17 cellular contexts compared by ENCODE assay signal in genomic region chr11:12356944-12357655, GRCh38. TPM values are rescaled to one million over a fixed set of nuclear protein-coding genes. Genes with fewer than 3 reads are reported as not detected.
DNase-seq lines count a peak whose midpoint lies in the region; ATAC-seq and TF ChIP-seq lines count a peak whose summit lies in the region.
"Had no signal": no experiment of that assay in that cellular context is flagged by ENCODE, and none has a peak within 500 bp of the region (broad histone marks: within the 10 kb centered on the region; RNA-seq: fewer than 3 reads in every experiment).

No MANE protein-coding gene starts in this region.

- H3K27me3 ChIP-seq in right cardiac atrium (ENCODE audit: control insufficient read depth, insufficient read depth) (no peaks in the 10 kb centered on the region), esophagus squamous epithelium (no peaks in the 10 kb centered on the region)

- peaks cover 49% of the 10 kb centered on the region for H3K4me1 Mint-ChIP-seq in activated naive CD4-positive, alpha-beta T cell treated with anti-CD3 and anti-CD28 coated beads, Interleukin-2, amount 50 U/mL, for 24 hours
- peaks cover 54% of the 10 kb centered on the region for H3K4me1 Mint-ChIP-seq in activated naive CD4-positive, alpha-beta T cell treated with anti-CD3 and anti-CD28 coated beads for 36 hours (ENCODE audit: low read depth)
- H3K4me1 Mint-ChIP-seq in central memory CD8-positive, alpha-beta T cell = peaks cover 21% of the 10 kb centered on the region
- H3K4me1 Mint-ChIP-seq: stimulated activated memory B cell treated with anti-CD40 and anti-IgM and Interleukin-4, amounts not matched to agents 10 μg/mL and 1 μg/mL and 100 μg/mL, for 72 hours had no signal

- H3K27me3 Mint-ChIP-seq in activated naive CD4-positive, alpha-beta T cell treated with anti-CD3 and anti-CD28 coated beads, Interleukin-2, amount 50 U/mL, for 24 hours = no peaks in the 10 kb centered on the region
- no peaks in the 10 kb centered on the region for H3K27me3 Mint-ChIP-seq in activated naive CD4-positive, alpha-beta T cell treated with anti-CD3 and anti-CD28 coated beads for 36 hours (ENCODE audit: low read depth)
- no peaks in the 10 kb centered on the region for H3K27me3 Mint-ChIP-seq in central memory CD8-positive, alpha-beta T cell
- H3K27me3 Mint-ChIP-seq: activated CD4-positive, alpha-beta T cell treated with anti-CD3 and anti-CD28 coated beads for 36 hours had no signal

- CTCF ChIA-PET in activated naive CD4-positive, alpha-beta T cell treated with anti-CD3 and anti-CD28 coated beads for 36 hours (lab: Charles Lee) = no interaction called here

- H3K4me3 Mint-ChIP-seq in activated naive CD4-positive, alpha-beta T cell treated with anti-CD3 and anti-CD28 coated beads, Interleukin-2, amount 50 U/mL, for 24 hours = no peak overlapping the region
- H3K4me3 Mint-ChIP-seq in activated naive CD4-positive, alpha-beta T cell treated with anti-CD3 and anti-CD28 coated beads for 36 hours = no peak overlapping the region
- H3K4me3 Mint-ChIP-seq in central memory CD8-positive, alpha-beta T cell = peak overlapping the region; percentile 26
- H3K4me3 Mint-ChIP-seq: activated CD4-positive, alpha-beta T cell treated with anti-CD3 and anti-CD28 coated beads for 36 hours; H9; stimulated activated memory B cell treated with anti-CD40 and anti-IgM and Interleukin-4, amounts not matched to agents 10 μg/mL and 1 μg/mL and 100 μg/mL, for 72 hours had no signal

- peak; percentile 46 for ATAC-seq in central memory CD8-positive, alpha-beta T cell (replicated peaks; ENCODE audit: extremely low read depth, poor library complexity, severe bottlenecking)
- ATAC-seq in right cardiac atrium = no peak
- no peak for ATAC-seq in GM21360 (IDR thresholded peaks at IDR 0.05; ENCODE audit: unreplicated experiment)
- ATAC-seq: activated CD4-positive, alpha-beta T cell treated with anti-CD3 and anti-CD28 coated beads for 36 hours had no signal

- no peak for DNase-seq in activated naive CD4-positive, alpha-beta T cell treated with anti-CD3 and anti-CD28 coated beads for 36 hours
- peak; percentile 70 for DNase-seq in NCI-H146 (lab: John Stamatoyannopoulos, UW)
- no peak for DNase-seq in central memory CD8-positive, alpha-beta T cell (ENCODE audit: low spot score in 2 of 2)
- DNase-seq in right cardiac atrium = no peak
- no peak for DNase-seq in esophagus squamous epithelium (lab: John Stamatoyannopoulos, UW)
- DNase-seq: activated CD4-positive, alpha-beta T cell treated with anti-CD3 and anti-CD28 coated beads for 36 hours; activated naive CD4-positive, alpha-beta T cell treated with Interleukin-2 at 50 U/mL for 16 hours; activated T-cell treated with anti-CD3 and anti-CD28 coated beads for 4 hours; glutamatergic neuron; H9; NCI-H2081 treated with DMSO at 0.1 percent for 48 hours; NCI-H510A had no signal

- H3K4me1 ChIP-seq in right cardiac atrium (ENCODE audit: control insufficient read depth, insufficient read depth, low read length) = no peaks in the 10 kb centered on the region
- H3K4me1 ChIP-seq in esophagus squamous epithelium = no peaks in the 10 kb centered on the region

- H3K36me3 ChIP-seq in esophagus squamous epithelium = no peaks in the 10 kb centered on the region

- no peak for TF ChIP-seq CTCF in esophagus squamous epithelium (IDR thresholded peaks at IDR 0.05)

- no peaks in the 10 kb centered on the region for H3K9me3 ChIP-seq in right cardiac atrium (ENCODE audit: control insufficient read depth, low read length)
- no peaks in the 10 kb centered on the region for H3K9me3 ChIP-seq in esophagus squamous epithelium
- H3K9me3 ChIP-seq: thoracic aorta had no signal

- no peak for TF ChIP-seq POLR2A in esophagus squamous epithelium (IDR thresholded peaks at IDR 0.05)

- H3K27ac ChIP-seq in right cardiac atrium (ENCODE audit: low read length) (no peak overlapping the region), esophagus squamous epithelium (no peak overlapping the region)
- H3K27ac ChIP-seq: KMS-11, thoracic aorta had no signal

- H3K27ac Mint-ChIP-seq in activated naive CD4-positive, alpha-beta T cell treated with anti-CD3 and anti-CD28 coated beads, Interleukin-2, amount 50 U/mL, for 24 hours = peak overlapping the region; percentile 59
- no peak overlapping the region for H3K27ac Mint-ChIP-seq in activated naive CD4-positive, alpha-beta T cell treated with anti-CD3 and anti-CD28 coated beads for 36 hours
- peak overlapping the region; percentile 46 for H3K27ac Mint-ChIP-seq in central memory CD8-positive, alpha-beta T cell (ENCODE audit: low read depth)
- H3K27ac Mint-ChIP-seq: activated CD4-positive, alpha-beta T cell treated with anti-CD3 and anti-CD28 coated beads for 36 hours; stimulated activated memory B cell treated with anti-CD40 and anti-IgM and Interleukin-4, amounts not matched to agents 10 μg/mL and 1 μg/mL and 100 μg/mL, for 72 hours had no signal

- intact Hi-C loops in activated naive CD4-positive, alpha-beta T cell treated with anti-CD3 and anti-CD28 coated beads for 36 hours (cut with micrococcal nuclease) = no loop called here
- intact Hi-C loops in right cardiac atrium (cut with DNase I) = no loop called here
- intact Hi-C loops in esophagus squamous epithelium (cut with DNase I) = no loop called here

- H3K4me3 ChIP-seq in right cardiac atrium (ENCODE audit: low read length) (no peak overlapping the region), esophagus squamous epithelium (no peak overlapping the region)
- H3K4me3 ChIP-seq: thoracic aorta had no signal

- 87% methylated on average over 4 of the region's 4 CpGs for WGBS in right cardiac atrium
- 77 to 78% methylated on average over 4 of the region's 4 CpGs for WGBS in esophagus squamous epithelium, 2 donors

- H3K36me3 Mint-ChIP-seq in activated naive CD4-positive, alpha-beta T cell treated with anti-CD3 and anti-CD28 coated beads, Interleukin-2, amount 50 U/mL, for 24 hours = no peaks in the 10 kb centered on the region
- no peaks in the 10 kb centered on the region for H3K36me3 Mint-ChIP-seq in activated naive CD4-positive, alpha-beta T cell treated with anti-CD3 and anti-CD28 coated beads for 36 hours (ENCODE audit: low read depth)
- H3K36me3 Mint-ChIP-seq in central memory CD8-positive, alpha-beta T cell (ENCODE audit: insufficient read depth) = peaks cover 3% of the 10 kb centered on the region
- H3K36me3 Mint-ChIP-seq: stimulated activated memory B cell treated with anti-CD40 and anti-IgM and Interleukin-4, amounts not matched to agents 10 μg/mL and 1 μg/mL and 100 μg/mL, for 72 hours had no signal

- H3K9me3 Mint-ChIP-seq in activated naive CD4-positive, alpha-beta T cell treated with anti-CD3 and anti-CD28 coated beads, Interleukin-2, amount 50 U/mL, for 24 hours = no peaks in the 10 kb centered on the region
- H3K9me3 Mint-ChIP-seq in activated naive CD4-positive, alpha-beta T cell treated with anti-CD3 and anti-CD28 coated beads for 36 hours = no peaks in the 10 kb centered on the region
- no peaks in the 10 kb centered on the region for H3K9me3 Mint-ChIP-seq in central memory CD8-positive, alpha-beta T cell
- H3K9me3 Mint-ChIP-seq: H9; stimulated activated memory B cell treated with anti-CD40 and anti-IgM and Interleukin-4, amounts not matched to agents 10 μg/mL and 1 μg/mL and 100 μg/mL, for 72 hours had no signal

RNA-seq across cellular contexts. Expression of gene PARVA, which starts 20.3 kb away (rescaled TPM):
- total RNA-seq in activated naive CD4-positive, alpha-beta T cell treated with anti-CD3 and anti-CD28 coated beads for 36 hours = under 1 TPM; 0.22 to 0.38 TPM
- total RNA-seq in right cardiac atrium (100 to 1,000 TPM in 1 of 4 donors, 10 to 100 TPM in 3; 61.4 to 116 (median 76.5) TPM), esophagus squamous epithelium (10 to 100 TPM in 3 of 4 donors, 1 to 10 TPM in 1; 8.6 to 66.9 (median 16.2) TPM)
- polyA plus RNA-seq in right cardiac atrium = 30.6 TPM

Comparison
In these comparisons a context has a peak if more than half of its experiments do, and no peak if none do; other contexts are left out.
1. RNA of gene PARVA, which starts 20.3 kb away (total RNA-seq): 61.4 to 116 TPM in right cardiac atrium and 8.6 to 66.9 TPM in esophagus squamous epithelium; 0.22 to 0.38 TPM in activated naive CD4-positive, alpha-beta T cell treated with anti-CD3 and anti-CD28 coated beads for 36 hours; every median in the first group is over 4 times any median in the second.